In genomic region chr22:23128269-23129108, GRCh38 we compare ENCODE assay signal across 8 cellular contexts. TPM values are rescaled to one million over a fixed set of nuclear protein-coding genes. Genes with fewer than 3 reads are reported as not detected.
DNase-seq lines count a peak whose midpoint lies in the region; ATAC-seq and TF ChIP-seq lines count a peak whose summit lies in the region.

No MANE protein-coding gene starts in this region.

- no peaks in the 10 kb centered on the region for H3K36me3 ChIP-seq in CD4-positive, alpha-beta memory T cell (ENCODE audit: insufficient read depth, low read length)
- no peaks in the 10 kb centered on the region for H3K36me3 ChIP-seq in testis (ENCODE audit: low read depth, missing control alignments)

- intact Hi-C loops in CD4-positive, alpha-beta memory T cell (cut with micrococcal nuclease), result loop anchor here (1.0 kb wide), 1 partner anchor 169 kb away; no protein-coding TSS in a partner anchor
- intact Hi-C loops in testis (cut with DNase I; ENCODE audit: low total_unique reads), result no loop called here

- TF ChIP-seq POLR2A in testis (IDR thresholded peaks at IDR 0.05), result no peak

- H3K4me3 ChIP-seq in CD4-positive, alpha-beta memory T cell (ENCODE audit: low read length in 2 of 2), result no peak overlapping the region
- H3K4me3 ChIP-seq in testis, result no peak overlapping the region

- peaks cover 0 to 7% (median 5%) of the 10 kb centered on the region in 4 donors for H3K4me1 Mint-ChIP-seq in CD4-positive, alpha-beta memory T cell
- peaks cover 2% of the 10 kb centered on the region for H3K4me1 Mint-ChIP-seq in osteocyte (ENCODE audit: unreplicated experiment)

- TF ChIP-seq CTCF in osteocyte (IDR thresholded peaks at IDR 0.05), result peak; percentile 90
- peak; percentile 68 to 71 (median 71) for TF ChIP-seq CTCF in testis (IDR thresholded peaks at IDR 0.05)

- H3K27me3 Mint-ChIP-seq in CD4-positive, alpha-beta memory T cell, result no peaks in the 10 kb centered on the region
- peaks cover 15% of the 10 kb centered on the region for H3K27me3 Mint-ChIP-seq in osteocyte (ENCODE audit: unreplicated experiment)

- peak overlapping the region in 4 of 7 donors; percentile 36 to 92 (median 84) for H3K27ac Mint-ChIP-seq in CD4-positive, alpha-beta memory T cell
- no peak overlapping the region for H3K27ac Mint-ChIP-seq in osteocyte (ENCODE audit: unreplicated experiment)

- no peaks in the 10 kb centered on the region for H3K9me3 ChIP-seq in CD4-positive, alpha-beta memory T cell (ENCODE audit: control insufficient read depth in 1 of 2, low read length in 2 of 2)
- no peaks in the 10 kb centered on the region for H3K9me3 ChIP-seq in testis

- ATAC-seq in GM19395 (IDR thresholded peaks at IDR 0.05; ENCODE audit: unreplicated experiment), result no peak

- peak; percentile 64 to 70 (median 66) for DNase-seq in CD4-positive, alpha-beta memory T cell
- DNase-seq in HPDE6-E6E7 (ENCODE audit: extremely low spot score) (peak; percentile 63), RPMI8226 (peak; percentile 73), foreskin melanocyte (peak; percentile 37), osteocyte (ENCODE audit: extremely low spot score, unreplicated experiment) (peak; percentile 91), testis (peak; percentile 84)
- DNase-seq in activated effector memory CD4-positive, alpha-beta T cell treated with Interleukin-2 at 50 U/mL for 16 hours, result peak; percentile 47

- H3K4me1 ChIP-seq in CD4-positive, alpha-beta memory T cell (ENCODE audit: insufficient read depth, low read length), result no peaks in the 10 kb centered on the region
- H3K4me1 ChIP-seq in testis, result peaks cover 6% of the 10 kb centered on the region

- no peaks in the 10 kb centered on the region for H3K36me3 Mint-ChIP-seq in CD4-positive, alpha-beta memory T cell
- H3K36me3 Mint-ChIP-seq in osteocyte (ENCODE audit: unreplicated experiment), result no peaks in the 10 kb centered on the region

- no peaks in the 10 kb centered on the region for H3K9me3 Mint-ChIP-seq in CD4-positive, alpha-beta memory T cell
- no peaks in the 10 kb centered on the region for H3K9me3 Mint-ChIP-seq in osteocyte (ENCODE audit: unreplicated experiment)

- CTCF ChIA-PET in CD4-positive, alpha-beta memory T cell (lab: Charles Lee; ENCODE audit: partially characterized antibody), result interaction anchor here (0.5 to 10.5 kb wide), 15 partner anchors 9 to 196 kb away, joined by 3 to 185 read pairs (median 4); partner anchors contain the start of gene RAB36

- POLR2A ChIA-PET in CD4-positive, alpha-beta memory T cell (lab: Charles Lee; ENCODE audit: partially characterized antibody), result no interaction called here

- H3K4me3 Mint-ChIP-seq in CD4-positive, alpha-beta memory T cell, result no peak overlapping the region
- no peak overlapping the region for H3K4me3 Mint-ChIP-seq in osteocyte (ENCODE audit: unreplicated experiment)

- H3K27ac ChIP-seq in CD4-positive, alpha-beta memory T cell (ENCODE audit: low read depth, low read length), result no peak overlapping the region
- no peak overlapping the region for H3K27ac ChIP-seq in testis

- H3K27me3 ChIP-seq in CD4-positive, alpha-beta memory T cell (ENCODE audit: insufficient read depth, low read length), result no peaks in the 10 kb centered on the region
- H3K27me3 ChIP-seq in testis, result no peaks in the 10 kb centered on the region

- 53 to 61% methylated on average over 10 to 14 of the region's 14 CpGs for WGBS in testis, 2 donors

RNA-seq across cellular contexts. Expression of gene RSPH14, which starts 13.3 kb away (rescaled TPM):
- not detected for total RNA-seq in CD4-positive, alpha-beta memory T cell
- polyA plus RNA-seq in CD4-positive, alpha-beta memory T cell, result not detected
- not detected in 2 replicates for total RNA-seq in osteocyte
- total RNA-seq in testis, result 10 to 100 TPM; 12.1 to 22.8 TPM
- polyA plus RNA-seq in testis (ENCODE audit: insufficient read depth, low read depth, low replicate concordance), result 45.4 TPM

RNA-seq across cellular contexts. Expression of gene RAB36, which starts 16.8 kb away (rescaled TPM):
- total RNA-seq in CD4-positive, alpha-beta memory T cell, result under 1 TPM; 0.33 to 0.64 TPM
- polyA plus RNA-seq in CD4-positive, alpha-beta memory T cell, result 1 to 10 TPM in 1 of 2 donors, under 1 TPM in 1; 0.61 to 1.1 TPM
- total RNA-seq in osteocyte (3.8 and 4.8 TPM in 2 replicates), testis (1 to 10 TPM; 7.4 to 7.5 TPM)
- polyA plus RNA-seq in testis (ENCODE audit: insufficient read depth, low read depth, low replicate concordance), result 11.1 TPM

RNA-seq across cellular contexts. Expression of gene BCR, which starts 51.8 kb away (rescaled TPM):
- 10 to 100 TPM; 75.3 to 75.6 TPM for total RNA-seq in CD4-positive, alpha-beta memory T cell
- 10 to 100 TPM in 1 of 2 donors, 1 to 10 TPM in 1; 3.3 to 27.0 TPM for polyA plus RNA-seq in CD4-positive, alpha-beta memory T cell
- total RNA-seq in osteocyte (35.3 and 45.1 TPM in 2 replicates), testis (100 to 1,000 TPM; 105 to 108 TPM)
- 52.5 TPM for polyA plus RNA-seq in testis (ENCODE audit: insufficient read depth, low read depth, low replicate concordance)

RNA-seq across cellular contexts. Expression of gene GNAZ, which starts 58.2 kb away (rescaled TPM):
- under 1 TPM; 0.36 to 0.76 TPM for total RNA-seq in CD4-positive, alpha-beta memory T cell
- under 1 TPM in 1 of 2 donors, not detected in 1; 0.05 TPM for polyA plus RNA-seq in CD4-positive, alpha-beta memory T cell
- total RNA-seq in osteocyte (2.9 and 3.7 TPM in 2 replicates), testis (10 to 100 TPM; 15.1 to 20.2 TPM)
- polyA plus RNA-seq in testis (ENCODE audit: insufficient read depth, low read depth, low replicate concordance), result 13.7 TPM

Comparison
In these comparisons a context has a peak if more than half of its experiments do, and no peak if none do; other contexts are left out.
1. DNase-seq: peak in every context shown above with its lines; median percentile 91 in osteocyte; 84 in testis; 73 in RPMI8226; 66 in CD4-positive, alpha-beta memory T cell; 63 in HPDE6-E6E7; 47 in activated effector memory CD4-positive, alpha-beta T cell treated with Interleukin-2 at 50 U/mL for 16 hours; 37 in foreskin melanocyte.
2. RNA of gene RSPH14, which starts 13.3 kb away (total RNA-seq): 12.1 to 22.8 TPM in testis; not detected in osteocyte and not detected in CD4-positive, alpha-beta memory T cell; every median in the first group is over 10 times any median in the second.